24 cellular contexts compared by ENCODE assay signal in the genomic region with DNA sequence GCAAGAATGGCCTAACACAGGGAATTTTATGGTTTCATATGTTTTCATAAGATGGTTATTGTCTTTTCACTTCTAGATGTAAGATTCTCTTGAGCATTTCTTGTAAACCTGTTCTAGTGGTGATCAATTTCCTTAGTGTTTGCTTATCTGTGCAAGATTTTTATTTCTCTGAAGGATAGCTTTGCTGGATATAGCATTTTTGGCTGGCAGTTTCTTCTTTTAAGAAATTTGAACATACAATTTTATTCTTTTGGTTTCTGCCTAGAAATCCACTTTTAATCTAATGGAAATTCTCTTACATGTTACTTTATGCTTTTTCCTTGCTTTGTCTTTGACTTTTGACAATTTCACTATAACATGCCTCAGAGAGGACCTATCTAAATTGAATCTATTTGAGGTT.
"Had no signal": no experiment of that assay in that cellular context is flagged by ENCODE, and none has a peak within 500 bp of the region (broad histone marks: within the 10 kb centered on the region; RNA-seq: fewer than 3 reads in every experiment).

No MANE protein-coding gene starts in this region.

- H3K4me1 ChIP-seq: stomach, suprapubic skin, testis, thyroid gland, tibial artery, tibial nerve, transverse colon, upper lobe of left lung, upper lobe of right lung, uterus, vagina had no signal

- DNase-seq: stimulated activated CD4-positive, alpha-beta T cell treated with anti-CD3 and anti-CD28 coated beads, Interleukin-2, amount 100 ng/mL, for 48 hours; stimulated activated CD4-positive, alpha-beta T cell treated with anti-CD3 and anti-CD28 coated beads, Interleukin-4, amount 100 ng/mL, for 1 hour; stimulated activated CD4-positive, alpha-beta T cell treated with anti-CD3 and anti-CD28 coated beads, Interleukin-4, amount 100 ng/mL, for 24 hours; stimulated activated CD4-positive, alpha-beta T cell treated with anti-CD3 and anti-CD28 coated beads, Interleukin-4, amount 100 ng/mL, for 4 hours; stimulated activated CD8-positive, alpha-beta memory T cell treated with anti-CD3 and anti-CD28 coated beads, Interleukin-4, amount 100 ng/mL, for 48 hours; stimulated activated naive B cell treated with anti-CD40 and anti-IgM and Interleukin-4, amounts not matched to agents 10 μg/mL and 1 μg/mL and 100 μg/mL, for 72 hours; stimulated activated naive CD4-positive, alpha-beta T cell; stimulated activated naive CD4-positive, alpha-beta T cell treated with Interleukin-2 at 50 U/mL for 16 hours; stimulated activated naive CD8-positive, alpha-beta T cell treated with anti-CD3 and anti-CD28 coated beads, Interleukin-15, amount 100 ng/mL, for 72 hours; stimulated activated naive CD8-positive, alpha-beta T cell treated with anti-CD3 and anti-CD28 coated beads, Interleukin-15, Interleukin-2, amounts not matched to agents 100 U/mL and 50 U/mL, for 24 hours; stomach; substantia nigra; testis; thyroid gland; tibial artery; transverse colon; trophoblast cell; upper lobe of left lung; upper lobe of right lung; uterus had no signal

- H3K4me3 ChIP-seq: stomach, suprapubic skin, testis, thoracic aorta, thyroid gland, tibial artery, tibial nerve, transverse colon, upper lobe of left lung, upper lobe of right lung, uterus, vagina had no signal

- H3K36me3 ChIP-seq: stomach, suprapubic skin, thoracic aorta, thyroid gland, tibial artery, tibial nerve, transverse colon, upper lobe of left lung, upper lobe of right lung, uterus, vagina had no signal

- H3K27ac ChIP-seq: stomach, suprapubic skin, testis, thoracic aorta, thyroid gland, tibial artery, tibial nerve, transverse colon, upper lobe of left lung, upper lobe of right lung, uterus, vagina had no signal

- H3K9me3 ChIP-seq: testis, thyroid gland, uterus, vagina had no signal
